ENCODE assay signal across 25 cellular contexts in the genomic region with DNA sequence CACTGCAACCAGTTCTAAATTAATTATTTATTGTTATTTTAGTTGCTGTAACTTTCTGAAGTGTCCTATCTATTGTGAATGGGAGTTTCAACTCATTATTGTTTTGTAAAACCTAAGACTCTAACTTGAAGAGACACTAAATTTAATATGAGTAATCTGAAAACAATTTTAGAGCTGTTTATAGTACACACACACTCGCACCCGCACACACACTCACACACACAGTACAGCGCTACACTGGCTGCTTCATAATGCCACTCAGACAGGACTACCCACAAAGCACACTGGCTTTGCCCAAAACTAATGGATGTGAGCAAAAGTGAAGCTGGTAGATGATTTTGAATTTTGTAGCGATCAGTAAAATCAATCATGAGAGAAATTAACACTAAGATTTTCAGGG.
"Had no signal": no experiment of that assay in that cellular context is flagged by ENCODE, and none has a peak within 500 bp of the region (broad histone marks: within the 10 kb centered on the region; RNA-seq: fewer than 3 reads in every experiment).

No MANE protein-coding gene starts in this region.

- H3K27me3 ChIP-seq: ascending aorta, breast epithelium, colonic mucosa, dorsolateral prefrontal cortex, esophagus muscularis mucosa, neutrophil, ovary, right atrium auricular region, upper lobe of left lung had no signal

- H3K4me3 ChIP-seq: ascending aorta, breast epithelium, colonic mucosa, dorsolateral prefrontal cortex, esophagus muscularis mucosa, left ventricle myocardium inferior, ovary, psoas muscle, right atrium auricular region, thoracic aorta, upper lobe of left lung had no signal

- DNase-seq: activated CD4-positive, alpha-beta memory T cell treated with anti-CD3 and anti-CD28 coated beads for 36 hours; activated CD4-positive, alpha-beta T cell treated with anti-CD3 and anti-CD28 coated beads for 48 hours; activated CD8-positive, alpha-beta memory T cell treated with anti-CD3 and anti-CD28 coated beads, Interleukin-2, amount 10 ng/mL, durations not matched to agents 7 days and 5 days; activated gamma-delta T cell; activated naive CD4-positive, alpha-beta T cell treated with anti-CD3 and anti-CD28 coated beads, Interleukin-2, amount 50 U/mL, for 16 hours; activated naive CD8-positive, alpha-beta T cell treated with anti-CD3 and anti-CD28 coated beads, Interleukin-2, amount 50 U/mL, for 24 hours; colonic mucosa; dorsolateral prefrontal cortex; foreskin melanocyte; hippocampal formation; left ventricle myocardium inferior; natural killer cell; ovary; psoas muscle; stimulated activated CD4-positive, alpha-beta T cell treated with anti-CD3 and anti-CD28 coated beads, Interleukin-4, amount 100 ng/mL, for 24 hours; stimulated activated naive CD4-positive, alpha-beta T cell treated with Interleukin-2 at 50 U/mL for 16 hours; SW 1271; T-helper 17 cell; upper lobe of left lung had no signal

- H3K9me3 ChIP-seq: ascending aorta, breast epithelium, colonic mucosa, esophagus muscularis mucosa, left ventricle myocardium inferior, neutrophil, ovary, psoas muscle, right atrium auricular region, thoracic aorta, upper lobe of left lung had no signal

- H3K27ac ChIP-seq: ascending aorta, breast epithelium, colonic mucosa, dorsolateral prefrontal cortex, esophagus muscularis mucosa, left ventricle myocardium inferior, neutrophil, ovary, psoas muscle, right atrium auricular region, thoracic aorta, upper lobe of left lung had no signal

- ATAC-seq: activated CD8-positive, alpha-beta memory T cell treated with anti-CD3 and anti-CD28 coated beads, Interleukin-2, amount 10 ng/mL, durations not matched to agents 7 days and 5 days; activated naive CD8-positive, alpha-beta T cell treated with anti-CD3 and anti-CD28 coated beads, Interleukin-2, amount 50 U/mL, for 24 hours; natural killer cell; psoas muscle; T-helper 17 cell had no signal

- H3K36me3 ChIP-seq: ascending aorta, breast epithelium, colonic mucosa, esophagus muscularis mucosa, left ventricle myocardium inferior, neutrophil, ovary, right atrium auricular region, thoracic aorta, upper lobe of left lung had no signal

- H3K4me1 ChIP-seq: ascending aorta, breast epithelium, colonic mucosa, esophagus muscularis mucosa, psoas muscle, right atrium auricular region, upper lobe of left lung had no signal
